In genomic region chr7:1741751-1742554, GRCh38 we compare ENCODE assay signal across 1 cellular context.
A peak's percentile ranks its signal among the peaks of the same experiment; 100 is the strongest.
TF ChIP-seq lines count a peak whose summit lies in the region.

No MANE protein-coding gene starts in this region.

TF ChIP-seq in HepG2, 621 proteins besides CTCF, POLR2A, EP300 and RAD21 (continued from another document and continues in another):
- TF ChIP-seq CSRNP2 (CRISPR knock-in tag; conservative IDR thresholded peaks at IDR 0.05; ENCODE audit: low read depth) = no peak
- no peak for TF ChIP-seq GMEB1 (CRISPR knock-in tag; IDR thresholded peaks at IDR 0.05; ENCODE audit: borderline replicate concordance)
- peak; percentile 73 for TF ChIP-seq SAP130 (CRISPR knock-in tag; IDR thresholded peaks at IDR 0.05; ENCODE audit: low read depth)
- peak; percentile 73 for TF ChIP-seq ZGPAT (CRISPR knock-in tag; IDR thresholded peaks at IDR 0.05)
- TF ChIP-seq ZMAT5 (CRISPR knock-in tag; IDR thresholded peaks at IDR 0.05; ENCODE audit: borderline replicate concordance, low read depth) = no peak
- no peak for TF ChIP-seq ZNF335 (CRISPR knock-in tag; IDR thresholded peaks at IDR 0.05)
- no peak for TF ChIP-seq ZFYVE20 (CRISPR knock-in tag; IDR thresholded peaks at IDR 0.05; ENCODE audit: borderline replicate concordance, low read depth)
- TF ChIP-seq FOSL2 (CRISPR knock-in tag; IDR thresholded peaks at IDR 0.05) = no peak; the same call in 1 of the 2 replicates
- no peak for TF ChIP-seq NR2F1 (CRISPR knock-in tag; IDR thresholded peaks at IDR 0.05)
- TF ChIP-seq MXD1 (CRISPR knock-in tag; IDR thresholded peaks at IDR 0.05) = no peak
- no peak for TF ChIP-seq RBAK (CRISPR knock-in tag; IDR thresholded peaks at IDR 0.05)
- TF ChIP-seq DDIT3 (CRISPR knock-in tag; IDR thresholded peaks at IDR 0.05) = no peak
- 0 out of 2 replicates have a peak, but pooled peaks have one; percentile 19 for TF ChIP-seq DRAP1 (CRISPR knock-in tag; IDR thresholded peaks at IDR 0.05)
- TF ChIP-seq SATB2 (CRISPR knock-in tag; IDR thresholded peaks at IDR 0.05) = no peak
- TF ChIP-seq PRMT3 (CRISPR knock-in tag; IDR thresholded peaks at IDR 0.05; ENCODE audit: borderline replicate concordance, low read depth) = no peak
- TF ChIP-seq MEIS2 (CRISPR knock-in tag; IDR thresholded peaks at IDR 0.05) = no peak; the same call in 1 of the 2 replicates
- TF ChIP-seq TFDP1 (CRISPR knock-in tag; IDR thresholded peaks at IDR 0.05; ENCODE audit: borderline replicate concordance) = peak; percentile 69; the same call in 1 of the 2 replicates
- TF ChIP-seq POLR2G (IDR thresholded peaks at IDR 0.05; ENCODE audit: low read depth, low read length) = peak; percentile 62
- TF ChIP-seq ARNTL (CRISPR knock-in tag; IDR thresholded peaks at IDR 0.05) = peak; percentile 82
- TF ChIP-seq PCBP1 (IDR thresholded peaks at IDR 0.05; ENCODE audit: borderline replicate concordance, low read depth, low read length) = no peak
- TF ChIP-seq MBNL3 (CRISPR knock-in tag; conservative IDR thresholded peaks at IDR 0.05) = no peak
- no peak for TF ChIP-seq KIAA2018 (CRISPR knock-in tag; IDR thresholded peaks at IDR 0.05; ENCODE audit: borderline replicate concordance)
- peak; percentile 68; the same call in 1 of the 2 replicates for TF ChIP-seq ZNF430 (CRISPR knock-in tag; IDR thresholded peaks at IDR 0.05)
- TF ChIP-seq ZNF557 (CRISPR knock-in tag; IDR thresholded peaks at IDR 0.05) = no peak
- no peak for TF ChIP-seq CENPX (CRISPR knock-in tag; IDR thresholded peaks at IDR 0.05)
- 0 out of 2 replicates have a peak, but pooled peaks have one; percentile 23 for TF ChIP-seq TGIF2 (CRISPR knock-in tag; IDR thresholded peaks at IDR 0.05)
- no peak for TF ChIP-seq KDM4B (CRISPR knock-in tag; IDR thresholded peaks at IDR 0.05)
- no peak for TF ChIP-seq JUND (CRISPR knock-in tag; IDR thresholded peaks at IDR 0.05)
- TF ChIP-seq YEATS2 (CRISPR knock-in tag; IDR thresholded peaks at IDR 0.05; ENCODE audit: borderline replicate concordance) = peak; percentile 38; the same call in 1 of the 2 replicates
- TF ChIP-seq ZNF510 (CRISPR knock-in tag; IDR thresholded peaks at IDR 0.05; ENCODE audit: low read depth) = 0 out of 2 replicates have a peak, but pooled peaks have one; percentile 88
- TF ChIP-seq ZMYM4 (CRISPR knock-in tag; IDR thresholded peaks at IDR 0.05) = no peak
- no peak for TF ChIP-seq ZNF317 (CRISPR knock-in tag; IDR thresholded peaks at IDR 0.05)
- no peak for TF ChIP-seq NAIF1 (CRISPR knock-in tag; IDR thresholded peaks at IDR 0.05; ENCODE audit: borderline replicate concordance)
- TF ChIP-seq BORCS8-MEF2B (CRISPR knock-in tag; IDR thresholded peaks at IDR 0.05) = no peak
- TF ChIP-seq PRPF4 (IDR thresholded peaks at IDR 0.05; ENCODE audit: low read depth, low read length, poor library complexity, severe bottlenecking) = no peak
- TF ChIP-seq SNRNP70 (IDR thresholded peaks at IDR 0.05; ENCODE audit: low read depth, low read length) = no peak
- no peak for TF ChIP-seq ZNF512 (CRISPR knock-in tag; IDR thresholded peaks at IDR 0.05)
- TF ChIP-seq ZNF276 (CRISPR knock-in tag; IDR thresholded peaks at IDR 0.05; ENCODE audit: low read depth) = no peak
- TF ChIP-seq ZBTB2 (CRISPR knock-in tag; IDR thresholded peaks at IDR 0.05; ENCODE audit: low read depth) = no peak
- peak; percentile 51; the same call in 1 of the 2 replicates for TF ChIP-seq ZC3H13 (CRISPR knock-in tag; IDR thresholded peaks at IDR 0.05)
- no peak for TF ChIP-seq IKZF4 (CRISPR knock-in tag; IDR thresholded peaks at IDR 0.05; ENCODE audit: borderline replicate concordance, low read depth, not compliant biosample characterization)
